ENCODE assay signal across 19 cellular contexts in genomic region chr9:16645970-16646369, GRCh38.
A peak's percentile ranks its signal among the peaks of the same experiment; 100 is the strongest.
DNase-seq lines count a peak whose midpoint lies in the region; ATAC-seq, FAIRE-seq and TF ChIP-seq lines count a peak whose summit lies in the region.
"Had no signal": no experiment of that assay in that cellular context is flagged by ENCODE, and none has a peak within 500 bp of the region (broad histone marks: within the 10 kb centered on the region; RNA-seq: fewer than 3 reads in every experiment).

No MANE protein-coding gene starts in this region.

- no peak overlapping the region for H3K4me3 Mint-ChIP-seq in natural killer cell
- H3K4me3 Mint-ChIP-seq: CD4-positive, alpha-beta memory T cell had no signal

- H3K4me1 Mint-ChIP-seq in natural killer cell, result peaks cover 16 to 34% of the 10 kb centered on the region in 2 donors
- H3K4me1 Mint-ChIP-seq: CD4-positive, alpha-beta memory T cell had no signal

- H3K27me3 ChIP-seq in keratinocyte (ENCODE audit: control insufficient read depth, extremely low read depth, insufficient read depth, low read length) (no peaks in the 10 kb centered on the region), A673 (replicated peaks; ENCODE audit: insufficient read depth, low read depth, low read length, poor library complexity) (no peaks in the 10 kb centered on the region)
- H3K27me3 ChIP-seq: BE2C, SJSA1 had no signal

- peak; percentile 19 for DNase-seq in GM04503 (ENCODE audit: low read depth)
- DNase-seq in cardiac fibroblast (ENCODE audit: low read depth in 2 of 2), result peak; percentile 26 to 55
- DNase-seq in keratinocyte (ENCODE audit: low read depth, low spot score), result no peak
- DNase-seq in sciatic nerve (ENCODE audit: low spot score), result no peak
- DNase-seq in A673 (ENCODE audit: low spot score), result no peak
- no peak for DNase-seq in hypothalamus (lab: John Stamatoyannopoulos, UW)
- no peak for DNase-seq in natural killer cell
- DNase-seq: BE2C; CD4-positive, alpha-beta memory T cell; DND-41; H7; NCI-H146; NCI-H2081 treated with DMSO at 0.1 percent for 48 hours; NCI-H524 treated with DMSO at 0.1 percent for 48 hours; NK-92 treated with Interleukin-12 subunit alpha and Interleukin-12 subunit beta, amount 100 ng/mL, for 24 hours; OCI-M1 had no signal

- no peak overlapping the region for H2AFZ ChIP-seq in keratinocyte (ENCODE audit: control insufficient read depth, low read length)

- H3K4me2 ChIP-seq in keratinocyte (ENCODE audit: control insufficient read depth, extremely low read depth, insufficient read depth, low read depth, low read length), result no peak overlapping the region

- H3K9me3 ChIP-seq in keratinocyte (ENCODE audit: control insufficient read depth, low read depth, low read length), result no peaks in the 10 kb centered on the region
- no peaks in the 10 kb centered on the region for H3K9me3 ChIP-seq in A673 (ENCODE audit: low read depth, low read length, poor library complexity, severe bottlenecking)
- H3K9me3 ChIP-seq: BE2C, SJSA1 had no signal

- ATAC-seq in sciatic nerve (peak; percentile 64), HG02981 (IDR thresholded peaks at IDR 0.05; ENCODE audit: unreplicated experiment) (no peak), natural killer cell (no peak)

- H3K27ac Mint-ChIP-seq in natural killer cell, result no peak overlapping the region
- H3K27ac Mint-ChIP-seq: CD4-positive, alpha-beta memory T cell had no signal

- no peaks in the 10 kb centered on the region for H3K4me1 ChIP-seq in keratinocyte (ENCODE audit: control insufficient read depth, extremely low read depth, insufficient read depth, low read length)
- H3K4me1 ChIP-seq in A673 (ENCODE audit: insufficient read depth, low read length, poor library complexity, severe bottlenecking), result no peaks in the 10 kb centered on the region
- H3K4me1 ChIP-seq: BE2C, SJSA1 had no signal

- H3K36me3 ChIP-seq in keratinocyte (ENCODE audit: control insufficient read depth in 2 of 2, extremely low read depth in 1 of 2, insufficient read depth in 2 of 2, low read length in 2 of 2) (no peaks in the 10 kb centered on the region), A673 (ENCODE audit: insufficient read depth, low read length, poor library complexity, severe bottlenecking) (no peaks in the 10 kb centered on the region)
- H3K36me3 ChIP-seq: BE2C, SJSA1 had no signal

- no peaks in the 10 kb centered on the region for H4K20me1 ChIP-seq in keratinocyte (ENCODE audit: control insufficient read depth, extremely low read depth, insufficient read depth, low read length)

- no peaks in the 10 kb centered on the region for H3K27me3 Mint-ChIP-seq in natural killer cell (ENCODE audit: low read depth in 2 of 2)
- H3K27me3 Mint-ChIP-seq: CD4-positive, alpha-beta memory T cell had no signal

- H3K9me1 ChIP-seq in keratinocyte (ENCODE audit: control insufficient read depth, extremely low read depth, insufficient read depth, low read length), result no peaks in the 10 kb centered on the region

- H3K4me3 ChIP-seq in cardiac fibroblast (replicated peaks in 1 of 2; ENCODE audit: low read depth in 2 of 2, low read length in 2 of 2) (no peak overlapping the region), keratinocyte (ENCODE audit: control insufficient read depth in 2 of 3, extremely low read depth in 1 of 3, insufficient read depth in 2 of 3, low read depth in 1 of 3, low read length in 3 of 3) (no peak overlapping the region), A673 (ENCODE audit: low read depth, low read length, poor library complexity, severe bottlenecking) (no peak overlapping the region)
- H3K4me3 ChIP-seq: SJSA1 had no signal

- no TSS peak for BruUV-seq in A673 (replicated peaks; lab: Mats Ljungman, UMichigan)

- H3K27ac ChIP-seq in keratinocyte (ENCODE audit: control insufficient read depth, insufficient read depth, low read length) (no peak overlapping the region), A673 (ENCODE audit: low read depth, low read length, poor library complexity, severe bottlenecking) (no peak overlapping the region)
- H3K27ac ChIP-seq: SJSA1 had no signal

- H3K9me3 Mint-ChIP-seq in natural killer cell, result no peaks in the 10 kb centered on the region

- TF ChIP-seq CTCF in cardiac fibroblast (IDR thresholded peaks at IDR 0.05; ENCODE audit: low read depth, low read length) (no peak), keratinocyte (optimal IDR thresholded peaks at IDR 0.05 in 1 of 3, IDR thresholded peaks at IDR 0.05 in 1 of 3, conservative IDR thresholded peaks at IDR 0.05 in 1 of 3; ENCODE audit: extremely low read depth in 1 of 3, insufficient read depth in 2 of 3, low read length in 3 of 3) (no peak), A673 (conservative IDR thresholded peaks at IDR 0.05; ENCODE audit: low read depth, low read length) (no peak), natural killer cell (IDR thresholded peaks at IDR 0.05) (no peak)

- dilution Hi-C loops in keratinocyte (cut with MboI; ENCODE audit: extremely low pct_ligation_motif_present, low sequenced_read_pairs), result loop anchor here (25.0 kb wide), 1 partner anchor 409 kb away; no protein-coding TSS in a partner anchor

- FAIRE-seq in keratinocyte (lab: Jason Lieb, UNC), result peak; percentile 41
- FAIRE-seq: D721Med had no signal

- POLR2A ChIA-PET in A673 (lab: Charles Lee; ENCODE audit: low non-redundant PET), result no interaction called here

- H3K36me3 Mint-ChIP-seq in natural killer cell, result no peaks in the 10 kb centered on the region
- H3K36me3 Mint-ChIP-seq: CD4-positive, alpha-beta memory T cell had no signal

- intact Hi-C loops in sciatic nerve (cut with DNase I) (no loop called here), A673 (cut with micrococcal nuclease; ENCODE audit: unreplicated experiment) (no loop called here), natural killer cell (cut with micrococcal nuclease) (no loop called here)

- no peak overlapping the region for H3K9ac ChIP-seq in keratinocyte (ENCODE audit: control insufficient read depth, extremely low read depth, insufficient read depth, low read length)

- CTCF ChIA-PET in A673 (lab: Charles Lee), result no interaction called here

- H3K79me2 ChIP-seq in keratinocyte (ENCODE audit: control insufficient read depth, insufficient read depth, low read length), result no peaks in the 10 kb centered on the region

Comparison
In these comparisons a context has a peak if more than half of its experiments do, and no peak if none do; other contexts are left out.
1. DNase-seq: peak in GM04503 (single experiment) and cardiac fibroblast (2 of 2); none in keratinocyte (single experiment), sciatic nerve (single experiment), A673 (single experiment), hypothalamus (0 of 51) and natural killer cell (single experiment).